In the genomic region with DNA sequence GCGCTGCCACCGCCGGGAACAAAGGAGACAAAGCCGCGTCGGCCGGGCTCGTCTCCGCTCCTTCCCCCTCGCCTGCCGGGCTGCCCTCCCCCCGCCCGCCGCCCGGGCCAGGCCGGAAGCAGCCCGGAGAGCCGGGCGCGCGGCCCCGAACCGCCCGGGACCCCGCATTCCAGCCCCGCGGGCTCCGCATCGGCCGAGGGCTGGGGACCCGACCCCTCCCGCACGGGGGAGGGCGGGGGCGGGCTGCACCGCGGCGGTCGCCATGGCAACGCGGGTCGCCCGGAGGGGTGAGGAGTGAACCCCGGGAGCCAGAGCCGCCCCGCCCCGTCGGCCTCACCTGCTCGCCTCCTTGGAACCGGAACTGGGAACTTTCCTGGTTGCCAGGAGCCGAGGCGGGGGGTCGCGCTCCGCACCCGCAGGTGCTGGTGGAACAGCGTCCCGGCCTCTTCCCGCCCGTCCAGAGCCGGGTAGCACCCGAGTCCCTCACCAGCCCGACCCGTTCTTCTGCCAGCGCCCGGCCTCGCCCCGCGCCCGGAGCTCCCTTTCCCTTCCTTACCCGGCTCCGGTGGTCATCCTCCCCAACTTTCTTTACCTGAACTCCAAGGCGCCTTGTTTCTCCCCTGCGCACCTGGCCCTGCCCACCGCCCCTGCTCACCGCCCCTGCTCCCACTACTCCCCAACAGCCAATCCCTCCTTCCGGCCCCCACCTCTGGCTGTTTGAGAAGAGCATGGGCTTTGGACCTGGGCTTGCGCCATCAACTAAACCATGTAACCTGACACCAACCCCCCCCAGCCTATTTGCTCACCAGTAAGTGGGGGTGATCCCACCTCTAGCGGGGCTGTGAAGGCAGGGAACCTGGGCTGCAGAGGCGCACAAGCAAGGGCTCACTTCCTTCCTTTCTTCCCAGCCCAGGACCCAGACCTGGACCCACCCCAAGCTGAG, we compare ENCODE assay signal across 8 cellular contexts. TPM values are rescaled to one million over a fixed set of nuclear protein-coding genes. Genes with fewer than 3 reads are reported as not detected.
DNase-seq lines count a peak whose midpoint lies in the region; ATAC-seq and TF ChIP-seq lines count a peak whose summit lies in the region.

A gene with protein sequence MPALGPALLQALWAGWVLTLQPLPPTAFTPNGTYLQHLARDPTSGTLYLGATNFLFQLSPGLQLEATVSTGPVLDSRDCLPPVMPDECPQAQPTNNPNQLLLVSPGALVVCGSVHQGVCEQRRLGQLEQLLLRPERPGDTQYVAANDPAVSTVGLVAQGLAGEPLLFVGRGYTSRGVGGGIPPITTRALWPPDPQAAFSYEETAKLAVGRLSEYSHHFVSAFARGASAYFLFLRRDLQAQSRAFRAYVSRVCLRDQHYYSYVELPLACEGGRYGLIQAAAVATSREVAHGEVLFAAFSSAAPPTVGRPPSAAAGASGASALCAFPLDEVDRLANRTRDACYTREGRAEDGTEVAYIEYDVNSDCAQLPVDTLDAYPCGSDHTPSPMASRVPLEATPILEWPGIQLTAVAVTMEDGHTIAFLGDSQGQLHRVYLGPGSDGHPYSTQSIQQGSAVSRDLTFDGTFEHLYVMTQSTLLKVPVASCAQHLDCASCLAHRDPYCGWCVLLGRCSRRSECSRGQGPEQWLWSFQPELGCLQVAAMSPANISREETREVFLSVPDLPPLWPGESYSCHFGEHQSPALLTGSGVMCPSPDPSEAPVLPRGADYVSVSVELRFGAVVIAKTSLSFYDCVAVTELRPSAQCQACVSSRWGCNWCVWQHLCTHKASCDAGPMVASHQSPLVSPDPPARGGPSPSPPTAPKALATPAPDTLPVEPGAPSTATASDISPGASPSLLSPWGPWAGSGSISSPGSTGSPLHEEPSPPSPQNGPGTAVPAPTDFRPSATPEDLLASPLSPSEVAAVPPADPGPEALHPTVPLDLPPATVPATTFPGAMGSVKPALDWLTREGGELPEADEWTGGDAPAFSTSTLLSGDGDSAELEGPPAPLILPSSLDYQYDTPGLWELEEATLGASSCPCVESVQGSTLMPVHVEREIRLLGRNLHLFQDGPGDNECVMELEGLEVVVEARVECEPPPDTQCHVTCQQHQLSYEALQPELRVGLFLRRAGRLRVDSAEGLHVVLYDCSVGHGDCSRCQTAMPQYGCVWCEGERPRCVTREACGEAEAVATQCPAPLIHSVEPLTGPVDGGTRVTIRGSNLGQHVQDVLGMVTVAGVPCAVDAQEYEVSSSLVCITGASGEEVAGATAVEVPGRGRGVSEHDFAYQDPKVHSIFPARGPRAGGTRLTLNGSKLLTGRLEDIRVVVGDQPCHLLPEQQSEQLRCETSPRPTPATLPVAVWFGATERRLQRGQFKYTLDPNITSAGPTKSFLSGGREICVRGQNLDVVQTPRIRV (N-terminal part only) (minus strand): TSS at position 671 of the 943 bp plus-strand sequence. CDS start 5,475 bp downstream, outside the sequence.

- in situ Hi-C loops in ACHN (cut with HindIII; ENCODE audit: low pct_ligation_motif_present, low pct_unique_long_range_greater_than_20kb, low sequenced_read_pairs): no loop called here

- peak; percentile 35 for DNase-seq in ACHN
- peak; percentile 90 for DNase-seq in GM20000 (ENCODE audit: low spot score)
- peak; percentile 64 for DNase-seq in NCI-H2107 treated with DMSO at 0.1 percent for 48 hours (lab: John Stamatoyannopoulos, UW; ENCODE audit: unreplicated experiment)
- DNase-seq in activated CD4-positive, alpha-beta T cell treated with anti-CD3 and anti-CD28 coated beads, Interleukin-2, amount 50 U/mL, for 1 hour: peak; percentile 63
- DNase-seq in dermis microvascular lymphatic vessel endothelial cell (ENCODE audit: low read depth in 2 of 2): peak in 1 of 2 donors; percentile 50
- peak; percentile 97 for DNase-seq in left kidney (ENCODE audit: low read depth, low spot score)
- peak; percentile 43 for DNase-seq in stimulated activated CD4-positive, alpha-beta T cell treated with anti-CD3 and anti-CD28 coated beads, Interleukin-1b, Interleukin-23, amount 100 ng/mL, for 48 hours

- TF ChIP-seq CTCF in GM20000 (IDR thresholded peaks at IDR 0.05; ENCODE audit: extremely low read depth, missing control alignments): no peak

- no peak for ATAC-seq in HG02840 (IDR thresholded peaks at IDR 0.05; ENCODE audit: low FRiP score, unreplicated experiment)

RNA-seq across cellular contexts. Expression of the gene that starts here (rescaled TPM):
- 13.9 and 20.5 TPM in 2 replicates for total RNA-seq in dermis microvascular lymphatic vessel endothelial cell
